Comparison of ENCODE assay signal across 21 cellular contexts in the genomic region with DNA sequence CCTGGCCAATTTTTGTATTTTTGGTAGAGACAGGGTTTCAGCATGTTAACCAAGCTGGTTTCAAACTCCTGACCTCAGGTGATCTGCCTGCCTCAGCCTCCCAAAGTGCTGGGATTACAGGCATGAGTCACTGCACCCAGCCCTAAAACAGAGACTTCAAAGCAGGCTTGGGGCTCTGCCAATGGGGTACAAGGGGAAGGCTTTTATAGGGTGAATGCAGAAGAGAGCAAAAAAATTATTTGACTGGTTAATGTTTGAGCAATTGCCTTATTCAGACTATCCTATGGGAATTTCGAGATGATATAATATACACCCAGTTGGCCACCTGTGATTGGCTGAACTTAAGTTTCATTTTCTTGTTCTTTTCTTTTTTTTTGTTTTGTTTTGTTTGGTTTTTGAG. TPM values are rescaled to one million over a fixed set of nuclear protein-coding genes. Genes with fewer than 3 reads are reported as not detected.
A peak's percentile ranks its signal among the peaks of the same experiment; 100 is the strongest.
DNase-seq lines count a peak whose midpoint lies in the region; ATAC-seq and TF ChIP-seq lines count a peak whose summit lies in the region.
"Had no signal": no experiment of that assay in that cellular context is flagged by ENCODE, and none has a peak within 500 bp of the region (broad histone marks: within the 10 kb centered on the region; RNA-seq: fewer than 3 reads in every experiment).

No MANE protein-coding gene starts in this region.

- dilution Hi-C loops in mammary epithelial cell (cut with HindIII; ENCODE audit: low sequenced_read_pairs), result no loop called here

- H4K20me1 ChIP-seq in HCT116 (ENCODE audit: insufficient read depth), result no peaks in the 10 kb centered on the region
- H4K20me1 ChIP-seq in mammary epithelial cell (ENCODE audit: insufficient read depth, low read length), result no peaks in the 10 kb centered on the region

- in situ Hi-C loops in mammary epithelial cell (cut with MboI; ENCODE audit: low sequenced_read_pairs in 2 of 2), result no loop called here
- in situ Hi-C loops in transverse colon (cut with MboI; ENCODE audit: low pct_ligation_motif_present in 1 of 4, low pct_unique_long_range_greater_than_20kb in 1 of 4, low sequenced_read_pairs in 3 of 4), result no loop called here

- CTCF ChIA-PET in MCF 10A (lab: Yijun Ruan, JAX), result no interaction called here
- CTCF ChIA-PET in HCT116 (lab: Charles Lee), result no interaction called here
- CTCF ChIA-PET in mammary epithelial cell (lab: Charles Lee; ENCODE audit: low non-redundant PET), result no interaction called here
- CTCF ChIA-PET in A673 (lab: Charles Lee), result no interaction called here

- H3K79me2 ChIP-seq in HCT116 (ENCODE audit: insufficient read depth, low read length) (no peaks in the 10 kb centered on the region), mammary epithelial cell (ENCODE audit: insufficient read depth, low read length) (no peaks in the 10 kb centered on the region)
- H3K79me2 ChIP-seq: hepatocyte had no signal

- H3K4me1 ChIP-seq in breast epithelium (peaks cover under 1 to 2% of the 10 kb centered on the region in 2 donors), HCT116 (ENCODE audit: control insufficient read depth in 1 of 2, insufficient read depth in 2 of 2, low read length in 2 of 2) (peaks cover 13 to 16% of the 10 kb centered on the region in 2 experiments), mammary epithelial cell (ENCODE audit: insufficient read depth, low read length) (peaks cover 5% of the 10 kb centered on the region), transverse colon (peaks cover 6 to 31% (median 19%) of the 10 kb centered on the region in 4 donors), A673 (ENCODE audit: insufficient read depth, low read length, poor library complexity, severe bottlenecking) (peaks cover 11% of the 10 kb centered on the region)
- H3K4me1 ChIP-seq: psoas muscle had no signal

- no peaks in the 10 kb centered on the region for H3K9me3 Mint-ChIP-seq in MCF 10A (ENCODE audit: unreplicated experiment)
- H3K9me3 Mint-ChIP-seq: stimulated activated naive CD8-positive, alpha-beta T cell treated with anti-CD3 and anti-CD28 coated beads, Interleukin-15, Interleukin-2, amounts not matched to agents 100 ng/mL and 50 ng/mL, for 24 hours had no signal

- H3K27me3 ChIP-seq in breast epithelium (no peaks in the 10 kb centered on the region), HCT116 (ENCODE audit: insufficient read depth, low read length) (no peaks in the 10 kb centered on the region), mammary epithelial cell (ENCODE audit: insufficient read depth, low read length) (no peaks in the 10 kb centered on the region), transverse colon (no peaks in the 10 kb centered on the region), A673 (replicated peaks; ENCODE audit: insufficient read depth, low read depth, low read length, poor library complexity) (no peaks in the 10 kb centered on the region)
- H3K27me3 ChIP-seq: hepatocyte, tibial nerve had no signal

- H3K27me3 Mint-ChIP-seq in MCF 10A (ENCODE audit: insufficient read depth, unreplicated experiment), result no peaks in the 10 kb centered on the region
- H3K27me3 Mint-ChIP-seq: stimulated activated naive CD8-positive, alpha-beta T cell treated with anti-CD3 and anti-CD28 coated beads, Interleukin-15, Interleukin-2, amounts not matched to agents 100 ng/mL and 50 ng/mL, for 24 hours had no signal

- H3K9ac ChIP-seq in HCT116 (ENCODE audit: low read length), result no peak overlapping the region
- no peak overlapping the region for H3K9ac ChIP-seq in mammary epithelial cell (ENCODE audit: insufficient read depth, low read length)

- H3K4me2 ChIP-seq in HCT116 (ENCODE audit: low read length), result peak overlapping the region; percentile 50
- no peak overlapping the region for H3K4me2 ChIP-seq in mammary epithelial cell (ENCODE audit: insufficient read depth, low read depth, low read length)
- H3K4me2 ChIP-seq: hepatocyte had no signal

- TF ChIP-seq POLR2A in breast epithelium (IDR thresholded peaks at IDR 0.05), result no peak
- TF ChIP-seq POLR2A in HCT116 (IDR thresholded peaks at IDR 0.05; ENCODE audit: borderline replicate concordance, extremely low read depth, insufficient read depth, insufficient read length), result no peak
- TF ChIP-seq POLR2A in transverse colon (IDR thresholded peaks at IDR 0.05), result no peak

- H3K36me3 Mint-ChIP-seq in MCF 10A (ENCODE audit: insufficient read depth, unreplicated experiment), result no peaks in the 10 kb centered on the region

- DNase-seq in MCF 10A (ENCODE audit: unreplicated experiment) (peak; percentile 63), breast epithelium (ENCODE audit: low spot score in 2 of 2) (no peak), HCT116 (ENCODE audit: low read depth, low spot score) (no peak), mammary epithelial cell (peak; percentile 31), transverse colon (peak; percentile 25), A673 (ENCODE audit: low spot score) (no peak)
- no peak for DNase-seq in central memory CD4-positive, alpha-beta T cell
- DNase-seq: activated CD4-positive, CD25-positive, alpha-beta regulatory T cell treated with anti-CD3 and anti-CD28 coated beads, Interleukin-2, amount 50 U/mL, for 72 hours; activated T-cell treated with anti-CD3 and anti-CD28 coated beads, Interleukin-2, amount 50 U/mL, for 48 hours; AML-193; DMS79 treated with DMSO at 0.1 percent for 48 hours; H7; NCI-H1105 treated with DMSO at 0.1 percent for 48 hours; NCI-H2081 treated with DMSO at 0.1 percent for 48 hours; NCI-H446 treated with DMSO at 0.1 percent for 48 hours; psoas muscle; stimulated activated CD4-positive, alpha-beta T cell treated with anti-CD3 and anti-CD28 coated beads, Interleukin-4, amount 100 ng/mL, for 1 hour had no signal

- H2AFZ ChIP-seq in HCT116 (ENCODE audit: low read depth, low read length, poor library complexity, severe bottlenecking), result peak overlapping the region; percentile 32
- no peak overlapping the region for H2AFZ ChIP-seq in mammary epithelial cell (ENCODE audit: low read depth, low read length)
- H2AFZ ChIP-seq: hepatocyte had no signal

- TF ChIP-seq CTCF in MCF 10A (IDR thresholded peaks at IDR 0.05; ENCODE audit: unreplicated experiment) (no peak), breast epithelium (IDR thresholded peaks at IDR 0.05) (no peak), HCT116 (IDR thresholded peaks at IDR 0.05 in 2 of 3, conservative IDR thresholded peaks at IDR 0.05 in 1 of 3; ENCODE audit: borderline replicate concordance in 1 of 3, insufficient read depth in 1 of 3, low read depth in 2 of 3, low read length in 2 of 3) (no peak), mammary epithelial cell (conservative IDR thresholded peaks at IDR 0.05 in 1 of 2, IDR thresholded peaks at IDR 0.05 in 1 of 2; ENCODE audit: extremely low read depth in 1 of 2, insufficient read depth in 1 of 2, low read depth in 1 of 2, low read length in 2 of 2) (no peak), transverse colon (IDR thresholded peaks at IDR 0.05) (no peak), A673 (conservative IDR thresholded peaks at IDR 0.05; ENCODE audit: low read depth, low read length) (no peak)

- H3K9me2 ChIP-seq in HCT116 (ENCODE audit: insufficient read depth), result no peaks in the 10 kb centered on the region

- RAD21 ChIA-PET in HCT116 (lab: Charles Lee; ENCODE audit: low non-redundant PET in 1 of 2, low total read pairs in 2 of 2, uncharacterized antibody in 2 of 2, unreplicated experiment in 2 of 2), result no interaction called here

- no peak for TF ChIP-seq EP300 in transverse colon (IDR thresholded peaks at IDR 0.05; ENCODE audit: low read depth)

- H3K27ac Mint-ChIP-seq in MCF 10A (ENCODE audit: low read depth, unreplicated experiment), result no peak overlapping the region
- H3K27ac Mint-ChIP-seq: stimulated activated naive CD8-positive, alpha-beta T cell treated with anti-CD3 and anti-CD28 coated beads, Interleukin-15, Interleukin-2, amounts not matched to agents 100 ng/mL and 50 ng/mL, for 24 hours had no signal

- peak; percentile 43; the same call in 1 of the 2 replicates for ATAC-seq in HCT116
- ATAC-seq: psoas muscle had no signal

- intact Hi-C loops in MCF 10A (cut with micrococcal nuclease) (no loop called here), breast epithelium (cut with DNase I; ENCODE audit: low total_unique reads) (no loop called here), HCT116 (cut with micrococcal nuclease) (no loop called here), mammary epithelial cell (cut with micrococcal nuclease) (no loop called here), transverse colon (cut with DNase I; ENCODE audit: low total_unique reads) (no loop called here), A673 (cut with micrococcal nuclease; ENCODE audit: unreplicated experiment) (no loop called here)

- H3K36me3 ChIP-seq in breast epithelium, result no peaks in the 10 kb centered on the region
- H3K36me3 ChIP-seq in HCT116 (ENCODE audit: control insufficient read depth in 1 of 2, insufficient read depth in 2 of 2, low read length in 2 of 2), result no peaks in the 10 kb centered on the region
- H3K36me3 ChIP-seq in mammary epithelial cell (ENCODE audit: insufficient read depth, low read length), result no peaks in the 10 kb centered on the region
- no peaks in the 10 kb centered on the region for H3K36me3 ChIP-seq in transverse colon
- H3K36me3 ChIP-seq in A673 (ENCODE audit: insufficient read depth, low read length, poor library complexity, severe bottlenecking), result no peaks in the 10 kb centered on the region
- H3K36me3 ChIP-seq: tibial nerve had no signal

- H3K9me3 ChIP-seq in breast epithelium, result no peaks in the 10 kb centered on the region
- no peaks in the 10 kb centered on the region for H3K9me3 ChIP-seq in HCT116 (ENCODE audit: control insufficient read depth in 1 of 2, insufficient read depth in 1 of 2, low read depth in 1 of 2, low read length in 2 of 2)
- H3K9me3 ChIP-seq in mammary epithelial cell (replicated peaks; ENCODE audit: insufficient read depth, low read length), result no peaks in the 10 kb centered on the region
- no peaks in the 10 kb centered on the region for H3K9me3 ChIP-seq in transverse colon
- no peaks in the 10 kb centered on the region for H3K9me3 ChIP-seq in A673 (ENCODE audit: low read depth, low read length, poor library complexity, severe bottlenecking)
- H3K9me3 ChIP-seq: psoas muscle, tibial nerve had no signal

- BruUV-seq in MCF 10A (replicated peaks; lab: Mats Ljungman, UMichigan), result no TSS peak
- BruUV-seq in HCT116 (replicated peaks; lab: Mats Ljungman, UMichigan), result no TSS peak
- no TSS peak for BruUV-seq in mammary epithelial cell (replicated peaks; lab: Mats Ljungman, UMichigan)
- no TSS peak for BruUV-seq in A673 (replicated peaks; lab: Mats Ljungman, UMichigan)

- POLR2A ChIA-PET in MCF 10A (lab: Yijun Ruan, JAX), result no interaction called here
- POLR2A ChIA-PET in HCT116 (lab: Charles Lee), result no interaction called here
- POLR2A ChIA-PET in A673 (lab: Charles Lee; ENCODE audit: low non-redundant PET), result no interaction called here

- H3K4me3 Mint-ChIP-seq in MCF 10A (ENCODE audit: unreplicated experiment), result no peak overlapping the region
- H3K4me3 Mint-ChIP-seq: stimulated activated naive CD8-positive, alpha-beta T cell treated with anti-CD3 and anti-CD28 coated beads, Interleukin-15, Interleukin-2, amounts not matched to agents 100 ng/mL and 50 ng/mL, for 24 hours had no signal

- peaks cover 22% of the 10 kb centered on the region for H3K4me1 Mint-ChIP-seq in MCF 10A (ENCODE audit: insufficient read depth, unreplicated experiment)

- WGBS in mammary epithelial cell (ENCODE audit: low coverage, missing lambda C conversion rate), result 100% methylated on average over 1 of the region's 1 CpG
- WGBS in transverse colon (ENCODE audit: low coverage in 1 of 2), 2 donors, result 50 to 70% methylated on average over 1 of the region's 1 CpG

- H3K4me3 ChIP-seq in breast epithelium (no peak overlapping the region), HCT116 (replicated peaks in 1 of 2; ENCODE audit: low read depth in 1 of 2, low read length in 2 of 2) (no peak overlapping the region), mammary epithelial cell (replicated peaks in 1 of 3; ENCODE audit: insufficient read depth in 1 of 3, low read depth in 2 of 3, low read length in 3 of 3) (no peak overlapping the region), transverse colon (no peak overlapping the region), A673 (ENCODE audit: low read depth, low read length, poor library complexity, severe bottlenecking) (no peak overlapping the region)
- H3K4me3 ChIP-seq: hepatocyte, psoas muscle, tibial nerve had no signal

- TF ChIP-seq RAD21 in HCT116 (IDR thresholded peaks at IDR 0.05; ENCODE audit: low read depth), result no peak

- H3K27ac ChIP-seq in breast epithelium, result no peak overlapping the region
- no peak overlapping the region for H3K27ac ChIP-seq in HCT116 (ENCODE audit: low read depth, low read length)
- H3K27ac ChIP-seq in mammary epithelial cell (ENCODE audit: insufficient read depth, low read depth, low read length), result no peak overlapping the region
- no peak overlapping the region for H3K27ac ChIP-seq in transverse colon
- H3K27ac ChIP-seq in A673 (ENCODE audit: low read depth, low read length, poor library complexity, severe bottlenecking), result no peak overlapping the region
- H3K27ac ChIP-seq: hepatocyte, psoas muscle, RWPE1, tibial nerve had no signal

RNA-seq across cellular contexts. Expression of a gene that starts 31.5 kb away (rescaled TPM):
- 239 and 312 TPM in 2 replicates for total RNA-seq in MCF 10A (2022)
- total RNA-seq in breast epithelium, result 100 to 1,000 TPM in 2 of 3 donors, 10 to 100 TPM in 1; 75.0 to 295 (median 290) TPM
- 123 TPM for total RNA-seq in HCT116 (2021; ENCODE audit: unreplicated experiment)
- polyA plus RNA-seq in HCT116 (2012), result 134 and 167 TPM in 2 replicates
- 1,000 to 10,000 TPM in 1 of 2 donors, 100 to 1,000 TPM in 1; 841 to 1,322 TPM for total RNA-seq in mammary epithelial cell
- polyA plus RNA-seq in mammary epithelial cell, result 813 TPM
- polyA minus RNA-seq in mammary epithelial cell, result 1,325 TPM
- total RNA-seq in transverse colon, result 100 to 1,000 TPM; 127 to 403 (median 197) TPM
- 148 and 163 TPM in 2 replicates for total RNA-seq in A673 (2021)

Comparison
In these comparisons a context has a peak if more than half of its experiments do, and no peak if none do; other contexts are left out.
1. DNase-seq: peak in MCF 10A (single experiment), mammary epithelial cell (single experiment) and transverse colon (single experiment); none in breast epithelium (0 of 2), HCT116 (single experiment), central memory CD4-positive, alpha-beta T cell (single experiment) and A673 (single experiment).